Comparison of ENCODE assay signal across 14 cellular contexts in genomic region chr1:93692001-93692400, GRCh38. TPM values are rescaled to one million over a fixed set of nuclear protein-coding genes. Genes with fewer than 3 reads are reported as not detected.
DNase-seq lines count a peak whose midpoint lies in the region; ATAC-seq and TF ChIP-seq lines count a peak whose summit lies in the region.
"Had no signal": no experiment of that assay in that cellular context is flagged by ENCODE, and none has a peak within 500 bp of the region (broad histone marks: within the 10 kb centered on the region; RNA-seq: fewer than 3 reads in every experiment).

No MANE protein-coding gene starts in this region.

- intact Hi-C loops in sigmoid colon (cut with DNase I), result no loop called here
- intact Hi-C loops in Right ventricle myocardium superior (cut with DNase I), result no loop called here
- intact Hi-C loops in psoas muscle (cut with DNase I), result no loop called here

- WGBS in sigmoid colon, 2 donors, result 48 to 82% methylated on average over 4 of the region's 4 CpGs
- 43 to 53% (median 50%) methylated on average over 4 of the region's 4 CpGs for WGBS in psoas muscle, 3 donors

- no peaks in the 10 kb centered on the region for H3K9me3 ChIP-seq in sigmoid colon
- H3K9me3 ChIP-seq in psoas muscle, result no peaks in the 10 kb centered on the region
- H3K9me3 ChIP-seq: esophagus muscularis mucosa, right atrium auricular region had no signal

- TF ChIP-seq POLR2A in sigmoid colon (IDR thresholded peaks at IDR 0.05), result no peak

- peak; percentile 66 for DNase-seq in DMS 273 (lab: John Stamatoyannopoulos, UW; ENCODE audit: unreplicated experiment)
- DNase-seq in DMS 273 treated with DMSO at 0.1 percent for 48 hours (lab: John Stamatoyannopoulos, UW), result no peak
- peak; percentile 21 for DNase-seq in M059J (ENCODE audit: low read depth)
- DNase-seq in sigmoid colon, result peak; percentile 40
- no peak for DNase-seq in nucleus accumbens (lab: John Stamatoyannopoulos, UW)
- DNase-seq in Right ventricle myocardium superior, result no peak
- DNase-seq in psoas muscle, result no peak
- DNase-seq: activated CD4-positive, CD25-positive, alpha-beta regulatory T cell treated with anti-CD3 and anti-CD28 coated beads, Interleukin-2, amount 50 U/mL, for 72 hours; activated effector memory CD4-positive, alpha-beta T cell treated with anti-CD3 and anti-CD28 coated beads, Interleukin-2, amount 50 U/mL, for 16 hours; midbrain; NCI-H748 treated with DMSO at 0.1 percent for 48 hours had no signal

- no peaks in the 10 kb centered on the region for H3K9me3 Mint-ChIP-seq in activated T-helper 17 cell treated with anti-CD3 and anti-CD28 coated beads, Interleukin-2, amount 50 U/mL, for 72 hours

- H3K4me1 ChIP-seq in sigmoid colon (peaks cover 0 to 21% (median 18%) of the 10 kb centered on the region in 4 donors), psoas muscle (no peaks in the 10 kb centered on the region)

- H3K27ac Mint-ChIP-seq in activated T-helper 17 cell treated with anti-CD3 and anti-CD28 coated beads, Interleukin-2, amount 50 U/mL, for 72 hours, result no peak overlapping the region

- H3K4me3 ChIP-seq in sigmoid colon, result no peak overlapping the region
- no peak overlapping the region for H3K4me3 ChIP-seq in psoas muscle
- H3K4me3 ChIP-seq: esophagus muscularis mucosa, right atrium auricular region had no signal

- H3K4me1 Mint-ChIP-seq in activated T-helper 17 cell treated with anti-CD3 and anti-CD28 coated beads, Interleukin-2, amount 50 U/mL, for 72 hours, result peaks cover 16% of the 10 kb centered on the region

- peak overlapping the region; percentile 65 for H3K4me3 Mint-ChIP-seq in activated T-helper 17 cell treated with anti-CD3 and anti-CD28 coated beads, Interleukin-2, amount 50 U/mL, for 72 hours

- H3K36me3 ChIP-seq in sigmoid colon (no peaks in the 10 kb centered on the region), psoas muscle (ENCODE audit: insufficient read depth in 1 of 2, low read depth in 1 of 2) (no peaks in the 10 kb centered on the region)
- H3K36me3 ChIP-seq: esophagus muscularis mucosa, right atrium auricular region had no signal

- H3K27me3 Mint-ChIP-seq in activated T-helper 17 cell treated with anti-CD3 and anti-CD28 coated beads, Interleukin-2, amount 50 U/mL, for 72 hours, result no peaks in the 10 kb centered on the region

- TF ChIP-seq CTCF in sigmoid colon (IDR thresholded peaks at IDR 0.05) (no peak), psoas muscle (IDR thresholded peaks at IDR 0.05) (no peak)

- H3K27ac ChIP-seq in sigmoid colon (peak overlapping the region in 3 of 4 donors; percentile 20 to 60 (median 54)), psoas muscle (no peak overlapping the region)
- H3K27ac ChIP-seq: right atrium auricular region had no signal

- ATAC-seq in activated T-helper 17 cell treated with anti-CD3 and anti-CD28 coated beads, Interleukin-2, amount 50 U/mL, for 72 hours (replicated peaks), result no peak
- no peak for ATAC-seq in Right ventricle myocardium superior (ENCODE audit: poor library complexity)
- ATAC-seq in psoas muscle, result no peak

- H3K27me3 ChIP-seq in sigmoid colon (no peaks in the 10 kb centered on the region), psoas muscle (ENCODE audit: insufficient read depth in 3 of 3, low read length in 2 of 3) (no peaks in the 10 kb centered on the region)
- H3K27me3 ChIP-seq: esophagus muscularis mucosa, right atrium auricular region had no signal

- TF ChIP-seq EP300 in sigmoid colon (IDR thresholded peaks at IDR 0.05), result no peak

- no peaks in the 10 kb centered on the region for H3K36me3 Mint-ChIP-seq in activated T-helper 17 cell treated with anti-CD3 and anti-CD28 coated beads, Interleukin-2, amount 50 U/mL, for 72 hours (ENCODE audit: low read depth)

RNA-seq across cellular contexts. Expression of gene BCAR3, which starts 10.4 kb away (rescaled TPM):
- 52.4 and 72.2 TPM in 2 replicates for total RNA-seq in M059J (2014; rRNA removed; shearing (Covaris generic))
- total RNA-seq in activated T-helper 17 cell treated with anti-CD3 and anti-CD28 coated beads, Interleukin-2, amount 50 U/mL, for 72 hours, result 1 to 10 TPM; 1.3 to 1.9 TPM
- total RNA-seq in sigmoid colon (10 to 100 TPM; 12.3 to 22.1 (median 18.2) TPM), Right ventricle myocardium superior (18.5 TPM), psoas muscle (10 to 100 TPM; 16.2 to 34.3 (median 21.1) TPM)
- polyA plus RNA-seq in sigmoid colon (10 to 100 TPM; 24.8 to 43.2 (median 39.5) TPM), psoas muscle (10 to 100 TPM; 15.8 to 64.1 (median 16.5) TPM)

Comparison
In these comparisons a context has a peak if more than half of its experiments do, and no peak if none do; other contexts are left out.
1. DNase-seq: peak in DMS 273 (single experiment), M059J (single experiment) and sigmoid colon (single experiment); none in DMS 273 treated with DMSO at 0.1 percent for 48 hours (single experiment), nucleus accumbens (0 of 56), Right ventricle myocardium superior (single experiment) and psoas muscle (0 of 2).